In genomic region chr3:46935989-46936620, GRCh38 we compare ENCODE assay signal across 12 cellular contexts. TPM values are rescaled to one million over a fixed set of nuclear protein-coding genes. Genes with fewer than 3 reads are reported as not detected.
DNase-seq lines count a peak whose midpoint lies in the region; ATAC-seq, FAIRE-seq and TF ChIP-seq lines count a peak whose summit lies in the region.
"Had no signal": no experiment of that assay in that cellular context is flagged by ENCODE, and none has a peak within 500 bp of the region (broad histone marks: within the 10 kb centered on the region; RNA-seq: fewer than 3 reads in every experiment).

No MANE protein-coding gene starts in this region.

- peaks cover 4 to 53% (median 18%) of the 10 kb centered on the region in 3 donors for H3K36me3 ChIP-seq in esophagus squamous epithelium

- no peaks in the 10 kb centered on the region for H3K9me3 ChIP-seq in esophagus squamous epithelium

- no peak for DNase-seq in GM12892 (ENCODE audit: insufficient read length)
- DNase-seq in SIG-M5 (lab: John Stamatoyannopoulos, UW): peak; percentile 44
- no peak for DNase-seq in esophagus squamous epithelium (lab: John Stamatoyannopoulos, UW)
- DNase-seq in sciatic nerve (ENCODE audit: low spot score): peak; percentile 42
- DNase-seq in mesenteric fat pad (ENCODE audit: low spot score): no peak
- DNase-seq in dedifferentiated amniotic fluid mesenchymal stem cell (ENCODE audit: extremely low spot score): no peak
- DNase-seq in T-helper 9 cell: no peak
- DNase-seq in NCI-H524 treated with DMSO at 0.1 percent for 48 hours (lab: John Stamatoyannopoulos, UW): no peak
- DNase-seq: central memory CD4-positive, alpha-beta T cell; GDM1 had no signal

- ATAC-seq in sciatic nerve: no peak

- intact Hi-C loops in esophagus squamous epithelium (cut with DNase I) (loop anchor here (5.0 kb wide), 1 partner anchor 41 kb away; the partner anchor contains the start of genes CCDC12 and NBEAL2), sciatic nerve (cut with DNase I) (no loop called here)

- no peak for TF ChIP-seq POLR2A in GM12892 (IDR thresholded peaks at IDR 0.05; ENCODE audit: low read depth, low read length)
- TF ChIP-seq POLR2A in esophagus squamous epithelium (IDR thresholded peaks at IDR 0.05): no peak

- FAIRE-seq in GM12892 (lab: Jason Lieb, UNC): peak; percentile 14

- H3K4me3 ChIP-seq in esophagus squamous epithelium: no peak overlapping the region

- TF ChIP-seq CTCF in esophagus squamous epithelium (IDR thresholded peaks at IDR 0.05): no peak

- no peaks in the 10 kb centered on the region for H3K27me3 ChIP-seq in esophagus squamous epithelium

- peaks cover 52 to 89% (median 56%) of the 10 kb centered on the region in 3 donors for H3K4me1 ChIP-seq in esophagus squamous epithelium

- WGBS in esophagus squamous epithelium, 2 donors: 71 to 74% methylated on average over 8 of the region's 8 CpGs

- peak overlapping the region; percentile 86 to 94 (median 90) for H3K27ac ChIP-seq in esophagus squamous epithelium

RNA-seq across cellular contexts. Expression of gene CCDC12, which starts 40.4 kb away (rescaled TPM):
- polyA plus RNA-seq in GM12892 (2012; ENCODE audit: missing spikeins): 48.6 TPM
- 10 to 100 TPM; 55.5 to 87.5 (median 67.5) TPM for total RNA-seq in esophagus squamous epithelium
- total RNA-seq in sciatic nerve: 40.9 TPM
- total RNA-seq in mesenteric fat pad: 33.1 TPM

RNA-seq across cellular contexts. Expression of gene NBEAL2, which starts 43.4 kb away (rescaled TPM):
- 79.6 TPM for polyA plus RNA-seq in GM12892 (2012; ENCODE audit: missing spikeins)
- total RNA-seq in esophagus squamous epithelium: 100 to 1,000 TPM; 128 to 297 (median 185) TPM
- total RNA-seq in sciatic nerve: 44.0 TPM
- 42.9 TPM for total RNA-seq in mesenteric fat pad

RNA-seq across cellular contexts. Expression of gene PTH1R, which starts 58.6 kb away (rescaled TPM):
- polyA plus RNA-seq in GM12892 (2012; ENCODE audit: missing spikeins): not detected
- 1 to 10 TPM in 3 of 4 donors, under 1 TPM in 1; 0.40 to 1.9 (median 1.5) TPM for total RNA-seq in esophagus squamous epithelium
- 6.6 TPM for total RNA-seq in sciatic nerve
- total RNA-seq in mesenteric fat pad: 16.3 TPM
- total RNA-seq: mononuclear cell; T-helper 1 cell treated with Interleukin-12 subunit alpha and Interleukin-12 subunit beta and Interleukin-4 antibody, amounts not matched to agents 30 ng/mL and 1 ng/mL, for 36 hours had no signal

Comparison
In these comparisons a context has a peak if more than half of its experiments do, and no peak if none do; other contexts are left out.
1. DNase-seq: peak in SIG-M5 (single experiment) and sciatic nerve (single experiment); none in GM12892 (single experiment), esophagus squamous epithelium (single experiment), mesenteric fat pad (single experiment), dedifferentiated amniotic fluid mesenchymal stem cell (single experiment), T-helper 9 cell (single experiment) and NCI-H524 treated with DMSO at 0.1 percent for 48 hours (single experiment).